In genomic region chr14:35961697-35962274, GRCh38 we compare ENCODE assay signal across 19 cellular contexts.
A peak's percentile ranks its signal among the peaks of the same experiment; 100 is the strongest.
DNase-seq lines count a peak whose midpoint lies in the region; ATAC-seq, FAIRE-seq and TF ChIP-seq lines count a peak whose summit lies in the region.
"Had no signal": no experiment of that assay in that cellular context is flagged by ENCODE, and none has a peak within 500 bp of the region (broad histone marks: within the 10 kb centered on the region; RNA-seq: fewer than 3 reads in every experiment).

No MANE protein-coding gene starts in this region.

- FAIRE-seq in A549 (lab: Jason Lieb, UNC) = no peak
- FAIRE-seq: GM12891 had no signal

- H2BK20ac ChIP-seq in IMR-90 (ENCODE audit: low read depth, low read length) = no peak overlapping the region

- TF ChIP-seq CTCF in A549 (IDR thresholded peaks at IDR 0.05) (no peak), IMR-90 (conservative IDR thresholded peaks at IDR 0.05; ENCODE audit: low read depth, low read length) (no peak), OCI-LY3 (IDR thresholded peaks at IDR 0.05; ENCODE audit: low read depth, low read length) (no peak)

- DNase-seq in A549 (ENCODE audit: low read depth in 1 of 2, low spot score in 1 of 2) = no peak
- no peak for DNase-seq in IMR-90
- no peak for DNase-seq in anterior cingulate cortex (lab: John Stamatoyannopoulos, UW)
- no peak for DNase-seq in hippocampal formation (lab: John Stamatoyannopoulos, UW)
- DNase-seq: 8988T; C1 segment of cervical spinal cord; Calu3; CD4-positive, alpha-beta memory T cell; COR-L47; DMS53; DMS79 treated with DMSO at 0.1 percent for 48 hours; GF-D8; H9; HFFc6 had no signal

- H3K9ac ChIP-seq in IMR-90 (ENCODE audit: low read depth, low read length) = no peak overlapping the region
- H3K9ac ChIP-seq in OCI-LY3 (ENCODE audit: low read length) = no peak overlapping the region

- TF ChIP-seq EP300 in A549 (IDR thresholded peaks at IDR 0.05) = no peak

- H3K4me2 ChIP-seq in A549 = no peak overlapping the region
- no peak overlapping the region for H3K4me2 ChIP-seq in IMR-90 (ENCODE audit: low read depth, low read length)
- H3K4me2 ChIP-seq in OCI-LY3 (ENCODE audit: low read length) = no peak overlapping the region
- H3K4me2 ChIP-seq: GM23338 had no signal

- no peaks in the 10 kb centered on the region for H3K36me3 ChIP-seq in IMR-90 (ENCODE audit: control insufficient read depth, insufficient read depth, low read length)
- H3K36me3 ChIP-seq in OCI-LY3 (replicated peaks; ENCODE audit: low read depth, low read length) = no peaks in the 10 kb centered on the region

- dilution Hi-C loops in IMR-90 (cut with HindIII; ENCODE audit: low sequenced_read_pairs, unreplicated experiment) = no loop called here

- H3K27me3 ChIP-seq in IMR-90 (ENCODE audit: control insufficient read depth, insufficient read depth, low read length) = no peaks in the 10 kb centered on the region; the same call in 1 of the 2 replicates
- H3K27me3 ChIP-seq in OCI-LY3 (ENCODE audit: low read depth, low read length) = no peaks in the 10 kb centered on the region

- POLR2A ChIA-PET in A549 (lab: Yijun Ruan, JAX) (no interaction called here), IMR-90 (lab: Charles Lee; ENCODE audit: unreplicated experiment) (no interaction called here)

- H4K8ac ChIP-seq in IMR-90 (ENCODE audit: low read depth in 2 of 2, low read length in 2 of 2) = no peak overlapping the region

- intact Hi-C loops in IMR-90 (cut with micrococcal nuclease) = no loop called here

- H3K4me1 ChIP-seq in A549 = peaks cover 12% of the 10 kb centered on the region; the same call in 2 of the 3 replicates
- H3K4me1 ChIP-seq in IMR-90 (ENCODE audit: control insufficient read depth, insufficient read depth, low read length) = no peaks in the 10 kb centered on the region
- H3K4me1 ChIP-seq in OCI-LY3 (ENCODE audit: low read length) = peaks cover 4% of the 10 kb centered on the region

- no peak overlapping the region for H2AK5ac ChIP-seq in IMR-90 (ENCODE audit: low read depth, low read length)

- H2BK15ac ChIP-seq in IMR-90 (ENCODE audit: low read depth, low read length) = no peak overlapping the region

- TF ChIP-seq POLR2A in A549 (IDR thresholded peaks at IDR 0.05; ENCODE audit: low read length) (no peak), IMR-90 (IDR thresholded peaks at IDR 0.05; ENCODE audit: low read depth, low read length) (no peak)

- no peak for TF ChIP-seq RAD21 in A549 (conservative IDR thresholded peaks at IDR 0.05 in 1 of 2, IDR thresholded peaks at IDR 0.05 in 1 of 2)
- no peak for TF ChIP-seq RAD21 in IMR-90 (IDR thresholded peaks at IDR 0.05; ENCODE audit: low read length)

- no peak overlapping the region for H2BK120ac ChIP-seq in IMR-90 (ENCODE audit: low read depth, low read length)

- 64% methylated on average over 3 of the region's 3 CpGs for WGBS in A549 (ENCODE audit: missing lambda C conversion rate)
- no CpG with 5 or more reads among the region's 3 CpGs for WGBS in IMR-90 (ENCODE audit: extremely low coverage in 2 of 2, insufficient read length in 1 of 2), 2 experiments

- H3K9me3 ChIP-seq in A549 = no peaks in the 10 kb centered on the region
- no peaks in the 10 kb centered on the region for H3K9me3 ChIP-seq in IMR-90 (ENCODE audit: control insufficient read depth, insufficient read depth, low read length)
- no peaks in the 10 kb centered on the region for H3K9me3 ChIP-seq in OCI-LY3 (ENCODE audit: insufficient read depth, low read length)

- no peak overlapping the region for H2BK5ac ChIP-seq in IMR-90 (ENCODE audit: low read depth, low read length, poor library complexity, severe bottlenecking)

- H2AK9ac ChIP-seq in IMR-90 (replicated peaks; ENCODE audit: low read depth, low read length, poor library complexity) = no peak overlapping the region

- BruUV-seq in IMR-90 (replicated peaks; lab: Mats Ljungman, UMichigan) = no TSS peak

- no peak overlapping the region for H3K23ac ChIP-seq in IMR-90 (ENCODE audit: low read depth, low read length)

- no peak overlapping the region for H3K4ac ChIP-seq in IMR-90 (ENCODE audit: low read depth, low read length)

- H3K79me2 ChIP-seq in OCI-LY3 (ENCODE audit: low read length) = no peaks in the 10 kb centered on the region

- H4K20me1 ChIP-seq in IMR-90 (ENCODE audit: insufficient read depth, low read length) (no peaks in the 10 kb centered on the region), OCI-LY3 (ENCODE audit: insufficient read depth, low read length) (no peaks in the 10 kb centered on the region)

- no peak overlapping the region for H3K18ac ChIP-seq in IMR-90 (ENCODE audit: low read depth, low read length)

- in situ Hi-C loops in IMR-90 (cut with MboI; ENCODE audit: low sequenced_read_pairs) = no loop called here

- CTCF ChIA-PET in A549 (lab: Yijun Ruan, JAX) = interaction anchor here (0.6 to 1.2 kb wide), 3 partner anchors 25 to 139 kb away, joined by 3 read pairs; no protein-coding TSS in a partner anchor
- CTCF ChIA-PET in IMR-90 (lab: Yijun Ruan, JAX) = no interaction called here

- H3K4me3 ChIP-seq in A549 (no peak overlapping the region), IMR-90 (ENCODE audit: insufficient read depth, low read depth, low read length) (no peak overlapping the region), OCI-LY3 (ENCODE audit: low read length) (no peak overlapping the region)
- H3K4me3 ChIP-seq: GM23338 had no signal

- no peaks in the 10 kb centered on the region for H3K9me1 ChIP-seq in IMR-90 (ENCODE audit: insufficient read depth, low read length)

- no peak for ATAC-seq in A549
- ATAC-seq in IMR-90 (ENCODE audit: low read depth) = no peak
- no peak for ATAC-seq in HG02938 (IDR thresholded peaks at IDR 0.05; ENCODE audit: unreplicated experiment)
- ATAC-seq: GM23338, HCT116 had no signal

- no peak overlapping the region for H3K56ac ChIP-seq in IMR-90 (ENCODE audit: extremely low read depth, insufficient read depth, low read length)

- no peak overlapping the region for H4K5ac ChIP-seq in IMR-90 (ENCODE audit: low read depth, low read length)

- H3K79me1 ChIP-seq in IMR-90 (ENCODE audit: low read depth in 1 of 2, low read length in 2 of 2) = no peaks in the 10 kb centered on the region

- H4K91ac ChIP-seq in IMR-90 (ENCODE audit: insufficient read depth, low read depth, low read length) = no peak overlapping the region

- H2AFZ ChIP-seq in IMR-90 (replicated peaks; ENCODE audit: low read length, poor library complexity) (no peak overlapping the region), OCI-LY3 (ENCODE audit: low read depth, low read length) (0 out of 2 replicates have a peak overlapping the region, but pooled peaks have one; percentile 4)
- H2AFZ ChIP-seq: GM23338 had no signal

- H3K27ac ChIP-seq in A549 = no peak overlapping the region
- no peak overlapping the region for H3K27ac ChIP-seq in IMR-90 (ENCODE audit: insufficient read depth, low read length)
- H3K27ac ChIP-seq in OCI-LY3 (ENCODE audit: low read length) = no peak overlapping the region

- no peak overlapping the region for H3K14ac ChIP-seq in IMR-90 (replicated peaks; ENCODE audit: low read depth, low read length)

TF ChIP-seq in A549, 52 proteins besides CTCF, POLR2A, EP300 and RAD21:
- TF ChIP-seq FOSB (CRISPR knock-in tag; IDR thresholded peaks at IDR 0.05) (no peak), HOXA7 (CRISPR knock-in tag; IDR thresholded peaks at IDR 0.05) (no peak), JUNB (IDR thresholded peaks at IDR 0.05) (no peak), MAFK (IDR thresholded peaks at IDR 0.05; ENCODE audit: partially characterized antibody) (peak; percentile 81), BHLHE40 (IDR thresholded peaks at IDR 0.05; ENCODE audit: low read depth, low read length) (no peak), PBX3 (IDR thresholded peaks at IDR 0.05) (no peak), POLR2AphosphoS2 (conservative IDR thresholded peaks at IDR 0.05; ENCODE audit: low read length) (no peak)
TF ChIP-seq in A549: peak in this region for 1.

TF ChIP-seq in IMR-90, 13 proteins besides CTCF, POLR2A, EP300 and RAD21:
- TF ChIP-seq MAFK (IDR thresholded peaks at IDR 0.05; ENCODE audit: low read depth, low read length) (peak; percentile 75), RFX5 (IDR thresholded peaks at IDR 0.05; ENCODE audit: low read depth, low read length) (no peak)
